Comparison of ENCODE assay signal across 8 cellular contexts in genomic region chr5:165209101-165209727, GRCh38.
DNase-seq lines count a peak whose midpoint lies in the region; ATAC-seq, FAIRE-seq and TF ChIP-seq lines count a peak whose summit lies in the region.

No MANE protein-coding gene starts in this region.

- ATAC-seq in GM18511 (IDR thresholded peaks at IDR 0.05; ENCODE audit: unreplicated experiment) (peak; percentile 47), GM18867 (IDR thresholded peaks at IDR 0.05; ENCODE audit: unreplicated experiment) (no peak)

- peak; percentile 95 for FAIRE-seq in A204.1 (lab: Jason Lieb, UNC)
- FAIRE-seq in RCC 7860 (lab: Jason Lieb, UNC) = peak; percentile 78

- no peak overlapping the region for H3K4me3 ChIP-seq in fibroblast of villous mesenchyme (ENCODE audit: low read depth, low read length)

- peak; percentile 16 for DNase-seq in RCC 7860 (ENCODE audit: low spot score)
- DNase-seq in fibroblast of villous mesenchyme (ENCODE audit: low read depth) = peak; percentile 32
- DNase-seq in superior temporal gyrus (ENCODE audit: extremely low spot score) = peak; percentile 87
- DNase-seq in EL = no peak
- no peak for DNase-seq in occipital lobe (lab: John Stamatoyannopoulos, UW)

- peak; percentile 61 for TF ChIP-seq CTCF in fibroblast of villous mesenchyme (IDR thresholded peaks at IDR 0.05; ENCODE audit: insufficient read depth, low read depth, low read length)

Comparison
In these comparisons a context has a peak if more than half of its experiments do, and no peak if none do; other contexts are left out.
1. DNase-seq: peak in RCC 7860 (single experiment), fibroblast of villous mesenchyme (single experiment) and superior temporal gyrus (single experiment); none in EL (single experiment) and occipital lobe (single experiment).